8 cellular contexts compared by ENCODE assay signal in the genomic region with DNA sequence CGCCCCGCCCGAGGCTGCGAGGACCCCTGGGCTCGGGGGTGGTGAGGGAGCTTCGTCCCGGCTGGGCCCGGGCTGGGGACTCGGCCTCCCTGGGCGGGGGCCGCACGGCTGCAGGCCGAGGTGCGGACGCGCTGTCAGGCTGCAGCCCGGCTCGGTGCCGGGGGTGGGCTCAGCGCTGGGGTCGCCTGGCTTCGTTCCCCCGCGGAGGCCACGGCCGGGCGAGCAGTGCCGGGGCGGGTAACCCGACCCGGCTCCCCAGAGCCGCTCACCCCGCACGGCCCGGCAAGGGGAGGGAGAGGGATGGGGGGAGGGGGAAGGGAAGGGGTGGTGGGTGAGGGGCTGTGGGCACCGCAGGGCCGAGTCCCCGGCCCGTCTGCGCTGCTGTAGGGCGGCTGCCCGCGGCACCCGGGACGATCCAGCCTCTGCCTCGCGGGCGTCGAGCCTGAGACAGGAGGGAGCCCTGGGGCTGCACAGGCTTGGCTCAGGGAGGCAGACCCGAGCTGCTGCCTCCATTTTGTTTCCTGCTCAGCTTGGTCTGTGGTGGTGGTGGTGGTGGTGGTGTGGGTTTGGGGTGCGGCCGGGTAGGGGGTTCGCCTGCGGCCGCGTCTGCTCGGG. TPM values are rescaled to one million over a fixed set of nuclear protein-coding genes. Genes with fewer than 3 reads are reported as not detected.
A peak's percentile ranks its signal among the peaks of the same experiment; 100 is the strongest.
DNase-seq lines count a peak whose midpoint lies in the region; ATAC-seq and TF ChIP-seq lines count a peak whose summit lies in the region.

No MANE protein-coding gene starts in this region.

- in situ Hi-C loops in gastrocnemius medialis (cut with MboI; ENCODE audit: low sequenced_read_pairs in 4 of 4) = no loop called here

- H3K36me3 ChIP-seq in iPS DF 6.9 (ENCODE audit: control insufficient read depth, insufficient read depth, low read length) (peaks cover 4% of the 10 kb centered on the region; the same call in 1 of the 2 replicates), gastrocnemius medialis (peaks cover 0 to 17% of the 10 kb centered on the region in 2 donors)

- no peak for TF ChIP-seq CTCF in gastrocnemius medialis (IDR thresholded peaks at IDR 0.05 in 4 of 5, conservative IDR thresholded peaks at IDR 0.05 in 1 of 5)

- H3K4me3 ChIP-seq in iPS DF 6.9 (ENCODE audit: low read length) (peak overlapping the region; percentile 89), gastrocnemius medialis (peak overlapping the region; percentile 76 to 93 (median 86))

- ATAC-seq in GM18907 (IDR thresholded peaks at IDR 0.05; ENCODE audit: unreplicated experiment) = peak; percentile 14
- peak; percentile 8 for ATAC-seq in HG03280 (IDR thresholded peaks at IDR 0.05; ENCODE audit: unreplicated experiment)
- peak; percentile 52 to 55 for ATAC-seq in gastrocnemius medialis
- ATAC-seq in GM19324 (IDR thresholded peaks at IDR 0.05; ENCODE audit: low FRiP score, unreplicated experiment) = no peak
- no peak for ATAC-seq in HG03342 (IDR thresholded peaks at IDR 0.05; ENCODE audit: unreplicated experiment)

- WGBS in iPS DF 6.9 (ENCODE audit: insufficient coverage, insufficient read length) = no CpG with 5 or more reads among the region's 57 CpGs

- TF ChIP-seq POLR2A in gastrocnemius medialis (IDR thresholded peaks at IDR 0.05) = no peak

- DNase-seq in amniotic epithelial cell (ENCODE audit: low read depth) (peak; percentile 28), iPS DF 6.9 (ENCODE audit: low read depth, low spot score) (no peak), gastrocnemius medialis (peak in 1 of 2 donors; percentile 23), NCI-H1105 (lab: John Stamatoyannopoulos, UW) (no peak)

- peaks cover 3% of the 10 kb centered on the region for H3K4me1 ChIP-seq in iPS DF 6.9 (ENCODE audit: control insufficient read depth, insufficient read depth, low read length)
- H3K4me1 ChIP-seq in gastrocnemius medialis = peaks cover 31 to 32% of the 10 kb centered on the region in 2 donors

- H3K27ac ChIP-seq in iPS DF 6.9 (ENCODE audit: low read length) = no peak overlapping the region
- peak overlapping the region; percentile 89 to 92 (median 90) for H3K27ac ChIP-seq in gastrocnemius medialis

- H3K9me3 ChIP-seq in iPS DF 6.9 (ENCODE audit: control insufficient read depth, insufficient read depth, low read length) (no peaks in the 10 kb centered on the region), gastrocnemius medialis (no peaks in the 10 kb centered on the region)

- H3K27me3 ChIP-seq in iPS DF 6.9 (ENCODE audit: control insufficient read depth, insufficient read depth, low read length) (no peaks in the 10 kb centered on the region), gastrocnemius medialis (no peaks in the 10 kb centered on the region)

- intact Hi-C loops in gastrocnemius medialis (cut with DNase I; ENCODE audit: low total_unique reads) = loop anchor here (1.0 to 10.0 kb wide), 3 partner anchors 15 to 170 kb away; a partner anchor contains a TSS

RNA-seq across cellular contexts. Expression of a gene that starts 1.0 kb away (rescaled TPM):
- total RNA-seq in gastrocnemius medialis = 10 to 100 TPM; 25.4 to 32.7 (median 29.0) TPM

RNA-seq across cellular contexts. Expression of a gene that starts 45.9 kb away (rescaled TPM):
- 1 to 10 TPM in 3 of 4 donors, under 1 TPM in 1; 0.56 to 5.0 (median 2.5) TPM for total RNA-seq in gastrocnemius medialis

Comparison
In these comparisons a context has a peak if more than half of its experiments do, and no peak if none do; other contexts are left out.
1. ATAC-seq: peak in GM18907 (single experiment), HG03280 (single experiment) and gastrocnemius medialis (2 of 2); none in GM19324 (single experiment) and HG03342 (single experiment).